ENCODE assay signal across 36 cellular contexts in genomic region chr1:168416220-168416619, GRCh38.
"Had no signal": no experiment of that assay in that cellular context is flagged by ENCODE, and none has a peak within 500 bp of the region (broad histone marks: within the 10 kb centered on the region; RNA-seq: fewer than 3 reads in every experiment).

No MANE protein-coding gene starts in this region.

- H3K36me3 ChIP-seq: ascending aorta, breast epithelium, cardiac muscle cell, colonic mucosa, esophagus squamous epithelium, gastroesophageal sphincter, heart right ventricle, WERI-Rb-1 had no signal

- H3K4me1 ChIP-seq: ascending aorta, breast epithelium, colonic mucosa, esophagus squamous epithelium, gastroesophageal sphincter had no signal

- H3K27me3 Mint-ChIP-seq: activated B cell treated with CpG ODN at 0.5 μM for 24 hours; activated CD8-positive, alpha-beta T cell treated with anti-CD3 and anti-CD28 coated beads for 36 hours; brain; dendritic cell treated with granulocyte-macrophage colony-stimulating factor and Interleukin-4, amounts not matched to agents 40 ng/mL and 50 ng/mL, for 4 days; T-cell had no signal

- ATAC-seq: activated CD8-positive, alpha-beta T cell treated with anti-CD3 and anti-CD28 coated beads for 36 hours; activated naive CD4-positive, alpha-beta T cell treated with anti-CD3 and anti-CD28 coated beads, Interleukin-2, amount 50 U/mL, for 72 hours; gastroesophageal sphincter; heart right ventricle had no signal

- H3K27ac Mint-ChIP-seq: activated B cell treated with CpG ODN at 0.5 μM for 24 hours; activated CD8-positive, alpha-beta T cell treated with anti-CD3 and anti-CD28 coated beads for 36 hours; activated naive CD4-positive, alpha-beta T cell treated with anti-CD3 and anti-CD28 coated beads, Interleukin-2, amount 10 ng/mL, durations not matched to agents 7 days and 5 days; activated naive CD4-positive, alpha-beta T cell treated with anti-CD3 and anti-CD28 coated beads, Interleukin-2, amount 50 U/mL, for 72 hours; activated naive CD8-positive, alpha-beta T cell treated with anti-CD3 and anti-CD28 coated beads, Interleukin-2, amount 10 ng/mL, durations not matched to agents 7 days and 5 days; activated T-helper 1 cell treated with anti-CD3 and anti-CD28 coated beads, Interleukin-12 subunit alpha, Interleukin-12 subunit beta, Interleukin-2, Interleukin-4 antibody, amounts not matched to agents 30 ng/mL and 10 ng/mL and 1 ng/mL, durations not matched to agents 14 hours and 24 hours and 36 hours; brain; dendritic cell treated with granulocyte-macrophage colony-stimulating factor and Interleukin-4, amounts not matched to agents 40 ng/mL and 50 ng/mL, for 4 days; T-helper 1 cell treated with Interleukin-12 subunit alpha and Interleukin-12 subunit beta and Interleukin-4 antibody, amounts not matched to agents 30 μg/mL and 1 μg/mL, for 36 hours; T-helper 2 cell treated with Interferon-gamma antibody and Interleukin-4, amounts not matched to agents 5 μg/mL and 100 μg/mL, for 36 hours had no signal

- DNase-seq: activated B cell treated with CpG ODN at 0.5 μM for 24 hours; activated CD4-positive, alpha-beta T cell treated with anti-CD3 and anti-CD28 coated beads for 48 hours; activated CD4-positive, alpha-beta T cell treated with anti-CD3 and anti-CD28 coated beads, Interleukin-2, amount 50 U/mL, for 1 hour; activated CD4-positive, alpha-beta T cell treated with anti-CD3 and anti-CD28 coated beads, Interleukin-2, amount 50 U/mL, for 48 hours; activated CD8-positive, alpha-beta memory T cell treated with anti-CD3 and anti-CD28 coated beads for 24 hours; activated CD8-positive, alpha-beta memory T cell treated with anti-CD3 and anti-CD28 coated beads, Interleukin-2, amount 50 U/mL, for 4 hours; activated CD8-positive, alpha-beta T cell treated with anti-CD3 and anti-CD28 coated beads for 36 hours; activated gamma-delta T cell; activated naive CD4-positive, alpha-beta T cell; activated naive CD4-positive, alpha-beta T cell treated with anti-CD3 and anti-CD28 coated beads, Interleukin-2, amount 10 ng/mL, durations not matched to agents 7 days and 5 days; activated naive CD8-positive, alpha-beta T cell treated with anti-CD3 and anti-CD28 coated beads, Interleukin-2, amount 10 ng/mL, durations not matched to agents 7 days and 5 days; activated T-cell treated with anti-CD3 and anti-CD28 coated beads, Interleukin-2, amount 50 U/mL, for 1 hour; activated T-cell treated with anti-CD3 and anti-CD28 coated beads, Interleukin-2, amount 50 U/mL, for 48 hours; central memory CD4-positive, alpha-beta T cell; cerebellar nuclear complex; colonic mucosa; dorsolateral prefrontal cortex; effector memory CD4-positive, alpha-beta T cell; esophagus squamous epithelium; foreskin melanocyte; heart right ventricle; T-cell; T1000; WERI-Rb-1 had no signal

- H3K4me1 Mint-ChIP-seq: activated B cell treated with CpG ODN at 0.5 μM for 24 hours, brain had no signal

- H3K4me3 Mint-ChIP-seq: activated B cell treated with CpG ODN at 0.5 μM for 24 hours; activated CD8-positive, alpha-beta T cell treated with anti-CD3 and anti-CD28 coated beads for 36 hours; activated naive CD4-positive, alpha-beta T cell treated with anti-CD3 and anti-CD28 coated beads, Interleukin-2, amount 10 ng/mL, durations not matched to agents 7 days and 5 days; activated naive CD8-positive, alpha-beta T cell treated with anti-CD3 and anti-CD28 coated beads, Interleukin-2, amount 10 ng/mL, durations not matched to agents 7 days and 5 days; activated T-helper 1 cell treated with anti-CD3 and anti-CD28 coated beads, Interleukin-12 subunit alpha, Interleukin-12 subunit beta, Interleukin-2, Interleukin-4 antibody, amounts not matched to agents 30 ng/mL and 10 ng/mL and 1 ng/mL, durations not matched to agents 14 hours and 24 hours and 36 hours; brain; dendritic cell treated with granulocyte-macrophage colony-stimulating factor and Interleukin-4, amounts not matched to agents 40 ng/mL and 50 ng/mL, for 4 days; T-cell; T-helper 1 cell treated with Interleukin-12 subunit alpha and Interleukin-12 subunit beta and Interleukin-4 antibody, amounts not matched to agents 30 μg/mL and 1 μg/mL, for 36 hours; T-helper 2 cell treated with Interferon-gamma antibody and Interleukin-4, amounts not matched to agents 5 μg/mL and 100 μg/mL, for 36 hours had no signal

- H3K36me3 Mint-ChIP-seq: activated naive CD4-positive, alpha-beta T cell treated with anti-CD3 and anti-CD28 coated beads, Interleukin-2, amount 10 ng/mL, durations not matched to agents 7 days and 5 days; activated naive CD4-positive, alpha-beta T cell treated with anti-CD3 and anti-CD28 coated beads, Interleukin-2, amount 50 U/mL, for 72 hours; activated naive CD8-positive, alpha-beta T cell treated with anti-CD3 and anti-CD28 coated beads, Interleukin-2, amount 10 ng/mL, durations not matched to agents 7 days and 5 days; brain; T-cell had no signal

- FAIRE-seq: endothelial cell of umbilical vein had no signal

- H3K4me3 ChIP-seq: ascending aorta, breast epithelium, cardiac muscle cell, colonic mucosa, dorsolateral prefrontal cortex, esophagus squamous epithelium, gastroesophageal sphincter, heart right ventricle had no signal

- H3K27me3 ChIP-seq: ascending aorta, breast epithelium, cardiac muscle cell, colonic mucosa, dorsolateral prefrontal cortex, esophagus squamous epithelium, gastroesophageal sphincter, heart right ventricle had no signal

- H3K9me3 Mint-ChIP-seq: activated B cell treated with CpG ODN at 0.5 μM for 24 hours; activated naive CD4-positive, alpha-beta T cell treated with anti-CD3 and anti-CD28 coated beads, Interleukin-2, amount 10 ng/mL, durations not matched to agents 7 days and 5 days; activated naive CD4-positive, alpha-beta T cell treated with anti-CD3 and anti-CD28 coated beads, Interleukin-2, amount 50 U/mL, for 72 hours; activated T-helper 1 cell treated with anti-CD3 and anti-CD28 coated beads, Interleukin-12 subunit alpha, Interleukin-12 subunit beta, Interleukin-2, Interleukin-4 antibody, amounts not matched to agents 30 ng/mL and 10 ng/mL and 1 ng/mL, durations not matched to agents 14 hours and 24 hours and 36 hours; brain; dendritic cell treated with granulocyte-macrophage colony-stimulating factor and Interleukin-4, amounts not matched to agents 40 ng/mL and 50 ng/mL, for 4 days; T-cell; T-helper 1 cell treated with Interleukin-12 subunit alpha and Interleukin-12 subunit beta and Interleukin-4 antibody, amounts not matched to agents 30 μg/mL and 1 μg/mL, for 36 hours; T-helper 2 cell treated with Interferon-gamma antibody and Interleukin-4, amounts not matched to agents 5 μg/mL and 100 μg/mL, for 36 hours had no signal

- H3K27ac ChIP-seq: ascending aorta, breast epithelium, cardiac muscle cell, colonic mucosa, dorsolateral prefrontal cortex, epithelial cell of prostate, esophagus squamous epithelium, gastroesophageal sphincter, heart right ventricle, WERI-Rb-1 had no signal

- H3K9me3 ChIP-seq: ascending aorta, breast epithelium, colonic mucosa, esophagus squamous epithelium, gastroesophageal sphincter, heart right ventricle had no signal
